Comparison of ENCODE assay signal across 19 cellular contexts in the genomic region with DNA sequence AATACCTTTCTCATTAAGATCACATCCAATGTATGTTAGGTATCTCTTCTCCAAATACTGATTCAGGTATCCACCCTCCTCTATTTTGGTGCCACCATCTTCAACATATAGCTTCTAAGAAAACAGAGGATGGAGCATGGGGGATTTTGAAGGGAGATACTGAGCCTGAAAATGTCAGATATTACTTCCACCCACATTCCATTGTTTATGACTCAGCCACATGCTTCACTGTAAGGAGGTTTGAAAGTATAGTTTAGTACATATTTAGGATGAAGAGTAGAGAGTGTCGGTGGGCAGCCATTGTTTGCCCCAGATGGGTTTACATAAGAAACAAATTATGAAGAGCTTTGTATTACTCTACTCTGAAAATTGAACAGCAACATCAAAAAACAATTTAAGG.
"Had no signal": no experiment of that assay in that cellular context is flagged by ENCODE, and none has a peak within 500 bp of the region (broad histone marks: within the 10 kb centered on the region; RNA-seq: fewer than 3 reads in every experiment).

No MANE protein-coding gene starts in this region.

- H3K36me3 ChIP-seq: Peyer's patch, SJCRH30 had no signal

- H3K4me3 ChIP-seq: PC-9, Peyer's patch, SJCRH30 had no signal

- H3K27me3 ChIP-seq: Peyer's patch, SJCRH30 had no signal

- DNase-seq: Karpas-422, KG1, MM.1S, NCI-H1092 treated with DMSO at 0.1 percent for 48 hours, NCI-H1436, NCI-H187, NCI-H2029, NCI-H2081 treated with DMSO at 0.1 percent for 48 hours, NCI-H2171, NCI-H226, NCI-H446, NCI-H510A, NCI-H524 treated with DMSO at 0.1 percent for 48 hours, NCI-H69, NCI-H774, PC-9, Peyer's patch, SHP77 treated with DMSO at 0.1 percent for 48 hours, SJCRH30 had no signal
